ENCODE assay signal across 1 cellular context in the genomic region with DNA sequence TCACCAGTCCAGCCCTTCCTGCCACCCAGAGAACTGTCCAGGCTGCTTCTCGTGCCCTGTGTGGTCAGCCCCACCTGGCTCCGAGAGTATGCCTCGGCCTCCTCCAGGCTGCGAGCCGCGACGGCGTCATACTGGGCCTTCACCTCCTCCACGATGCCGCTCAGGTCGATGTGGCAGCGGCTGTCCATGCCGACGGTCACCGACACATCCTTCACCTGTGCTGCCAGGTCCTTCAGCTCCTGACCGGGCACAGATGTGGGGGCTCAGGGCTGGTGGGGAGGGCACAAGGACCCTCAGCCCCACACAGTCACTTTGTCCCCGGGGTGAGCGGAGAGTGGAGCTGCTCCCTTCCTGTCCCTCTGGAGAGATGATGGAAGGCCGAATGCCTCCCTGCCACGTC.
TF ChIP-seq lines count a peak whose summit lies in the region.

No MANE protein-coding gene starts in this region.

TF ChIP-seq in IMR-90, 13 proteins besides CTCF, POLR2A, EP300 and RAD21:
- no peak for TF ChIP-seq BHLHE40 (IDR thresholded peaks at IDR 0.05; ENCODE audit: low read depth, low read length)
- TF ChIP-seq FOS (IDR thresholded peaks at IDR 0.05; ENCODE audit: low read depth, low read length) = no peak
- no peak for TF ChIP-seq NFE2L2 (IDR thresholded peaks at IDR 0.05; ENCODE audit: low read depth, low read length)
